Comparison of ENCODE assay signal across 30 cellular contexts in genomic region chr7:93678185-93678584, GRCh38.
"Had no signal": no experiment of that assay in that cellular context is flagged by ENCODE, and none has a peak within 500 bp of the region (broad histone marks: within the 10 kb centered on the region; RNA-seq: fewer than 3 reads in every experiment).

No MANE protein-coding gene starts in this region.

- H3K27me3 ChIP-seq: adrenal gland, body of pancreas, colonic mucosa, esophagus squamous epithelium had no signal

- H3K9me3 ChIP-seq: adrenal gland, body of pancreas, colonic mucosa, esophagus squamous epithelium had no signal

- H3K4me1 ChIP-seq: adrenal gland, body of pancreas, colonic mucosa had no signal

- H3K27ac ChIP-seq: adrenal gland, body of pancreas, colonic mucosa, epithelial cell of prostate, esophagus squamous epithelium, WERI-Rb-1 had no signal

- H3K4me3 ChIP-seq: adrenal gland, body of pancreas, colonic mucosa, esophagus squamous epithelium had no signal

- FAIRE-seq: endometrium, endothelial cell of umbilical vein had no signal

- H3K36me3 ChIP-seq: adrenal gland, colonic mucosa, esophagus squamous epithelium, WERI-Rb-1 had no signal

- DNase-seq: activated B cell treated with CpG ODN at 0.5 μM for 24 hours; activated CD4-positive, alpha-beta T cell treated with anti-CD3 and anti-CD28 coated beads for 48 hours; activated CD4-positive, alpha-beta T cell treated with anti-CD3 and anti-CD28 coated beads, Interleukin-2, amount 50 U/mL, for 1 hour; activated CD4-positive, alpha-beta T cell treated with anti-CD3 and anti-CD28 coated beads, Interleukin-2, amount 50 U/mL, for 48 hours; activated CD8-positive, alpha-beta memory T cell treated with anti-CD3 and anti-CD28 coated beads for 24 hours; activated CD8-positive, alpha-beta T cell treated with anti-CD3 and anti-CD28 coated beads for 36 hours; activated effector memory CD4-positive, alpha-beta T cell treated with Interleukin-2 at 50 U/mL for 16 hours; activated gamma-delta T cell treated with Interleukin-2 at 50 U/mL for 16 hours; activated naive CD4-positive, alpha-beta T cell treated with anti-CD3 and anti-CD28 coated beads, Interleukin-2, amount 50 U/mL, for 16 hours; activated naive CD4-positive, alpha-beta T cell treated with Interleukin-2 at 50 U/mL for 16 hours; activated T-cell treated with anti-CD3 and anti-CD28 coated beads, Interleukin-2, amount 50 U/mL, for 4 hours; adrenal gland; amygdala; aorta; body of pancreas; caudate nucleus; colonic mucosa; effector CD8-positive, alpha-beta T cell; esophagus squamous epithelium; foreskin fibroblast; head of caudate nucleus; T-helper 1 cell; T-helper 17 cell; T1000; WERI-Rb-1 had no signal

- ATAC-seq: activated CD4-positive, CD25-positive, alpha-beta regulatory T cell treated with anti-CD3 and anti-CD28 coated beads, Interleukin-2, amount 50 U/mL, for 24 hours; activated CD8-positive, alpha-beta T cell treated with anti-CD3 and anti-CD28 coated beads for 36 hours; activated T-cell treated with anti-CD3 and anti-CD28 coated beads, Interleukin-2, amount 50 U/mL, for 4 hours; activated T-helper 17 cell treated with anti-CD3 and anti-CD28 coated beads, Interleukin-2, amount 50 U/mL, for 72 hours; body of pancreas; T-helper 17 cell had no signal
